In the genomic region with DNA sequence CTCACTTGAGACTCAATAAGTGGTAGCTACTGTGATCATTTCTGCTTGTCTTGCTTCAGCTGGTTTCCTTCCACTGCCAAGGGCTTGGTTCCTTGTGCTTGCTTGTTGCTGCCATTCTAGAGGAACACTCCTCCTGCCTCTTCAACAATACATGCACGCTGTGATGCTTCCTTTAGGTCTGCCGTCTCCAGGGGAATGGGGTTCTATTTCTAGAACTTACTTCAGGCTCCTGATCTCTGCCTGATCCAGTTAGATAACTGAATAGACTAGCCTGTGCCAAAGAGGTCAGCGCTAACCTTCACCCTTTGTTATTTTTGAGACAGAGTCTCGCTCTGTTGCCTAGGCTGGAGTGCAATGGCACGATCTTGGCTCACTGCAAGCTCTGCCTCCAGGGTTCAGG, we compare ENCODE assay signal across 28 cellular contexts.
"Had no signal": no experiment of that assay in that cellular context is flagged by ENCODE, and none has a peak within 500 bp of the region (broad histone marks: within the 10 kb centered on the region; RNA-seq: fewer than 3 reads in every experiment).

No MANE protein-coding gene starts in this region.

- H3K9me3 Mint-ChIP-seq: activated naive CD4-positive, alpha-beta T cell treated with anti-CD3 and anti-CD28 coated beads for 36 hours had no signal

- H3K36me3 ChIP-seq: adrenal gland, cardiac muscle cell, heart left ventricle, lower lobe of right lung, neutrophil, ovary, spleen, uterus had no signal

- H3K27ac ChIP-seq: adrenal gland, cardiac muscle cell, lower lobe of right lung, neutrophil, ovary, testis, uterus had no signal

- H3K4me3 Mint-ChIP-seq: activated B cell treated with CpG ODN at 0.5 μM for 24 hours; activated naive CD4-positive, alpha-beta T cell treated with anti-CD3 and anti-CD28 coated beads for 36 hours; activated naive CD8-positive, alpha-beta T cell treated with anti-CD3 and anti-CD28 coated beads for 36 hours; brain; nephron progenitor cell; type B pancreatic cell had no signal

- H3K4me3 ChIP-seq: adrenal gland, cardiac muscle cell, heart left ventricle, lower lobe of right lung, ovary, spleen, testis, uterus had no signal

- H3K36me3 Mint-ChIP-seq: brain, type B pancreatic cell had no signal

- H3K27ac Mint-ChIP-seq: activated B cell treated with CpG ODN at 0.5 μM for 24 hours; activated naive CD4-positive, alpha-beta T cell treated with anti-CD3 and anti-CD28 coated beads for 36 hours; activated naive CD8-positive, alpha-beta T cell treated with anti-CD3 and anti-CD28 coated beads for 36 hours; nephron progenitor cell; progenitor cell of endocrine pancreas; type B pancreatic cell had no signal

- H3K27me3 Mint-ChIP-seq: activated B cell treated with CpG ODN at 0.5 μM for 24 hours; activated naive CD8-positive, alpha-beta T cell treated with anti-CD3 and anti-CD28 coated beads for 36 hours had no signal

- H3K27me3 ChIP-seq: adrenal gland, cardiac muscle cell, heart left ventricle, ovary, spleen, testis, uterus had no signal

- ATAC-seq: heart left ventricle; lower lobe of right lung; stimulated activated naive CD8-positive, alpha-beta T cell treated with anti-CD3 and anti-CD28 coated beads, Interleukin-15, Interleukin-2, amounts not matched to agents 100 U/mL and 50 U/mL, for 24 hours had no signal

- DNase-seq: activated B cell treated with CpG ODN at 0.5 μM for 24 hours; activated CD4-positive, alpha-beta T cell treated with anti-CD3 and anti-CD28 coated beads for 4 hours; activated CD4-positive, alpha-beta T cell treated with anti-CD3 and anti-CD28 coated beads, Interleukin-2, amount 50 U/mL, for 4 hours; activated effector memory CD4-positive, alpha-beta T cell treated with Interleukin-2 at 50 U/mL for 16 hours; activated naive CD4-positive, alpha-beta T cell treated with anti-CD3 and anti-CD28 coated beads for 36 hours; activated naive CD8-positive, alpha-beta T cell treated with anti-CD3 and anti-CD28 coated beads for 36 hours; activated T-cell treated with anti-CD3 and anti-CD28 coated beads for 4 hours; aorta; cortex of kidney; heart left ventricle; lower lobe of right lung; mesendoderm; nephron progenitor cell; ovary; retina; spleen; stimulated activated CD4-positive, alpha-beta T cell treated with anti-CD3 and anti-CD28 coated beads, Interleukin-2, amount 100 ng/mL, for 48 hours; stimulated activated naive CD8-positive, alpha-beta T cell treated with anti-CD3 and anti-CD28 coated beads, Interleukin-15, Interleukin-2, amounts not matched to agents 100 U/mL and 50 U/mL, for 24 hours; T-helper 2 cell; testis; uterus had no signal

- FAIRE-seq: endothelial cell of umbilical vein had no signal

- H3K9me3 ChIP-seq: adrenal gland, heart left ventricle, lower lobe of right lung, neutrophil, ovary, testis, uterus had no signal
